ENCODE assay signal across 8 cellular contexts in the genomic region with DNA sequence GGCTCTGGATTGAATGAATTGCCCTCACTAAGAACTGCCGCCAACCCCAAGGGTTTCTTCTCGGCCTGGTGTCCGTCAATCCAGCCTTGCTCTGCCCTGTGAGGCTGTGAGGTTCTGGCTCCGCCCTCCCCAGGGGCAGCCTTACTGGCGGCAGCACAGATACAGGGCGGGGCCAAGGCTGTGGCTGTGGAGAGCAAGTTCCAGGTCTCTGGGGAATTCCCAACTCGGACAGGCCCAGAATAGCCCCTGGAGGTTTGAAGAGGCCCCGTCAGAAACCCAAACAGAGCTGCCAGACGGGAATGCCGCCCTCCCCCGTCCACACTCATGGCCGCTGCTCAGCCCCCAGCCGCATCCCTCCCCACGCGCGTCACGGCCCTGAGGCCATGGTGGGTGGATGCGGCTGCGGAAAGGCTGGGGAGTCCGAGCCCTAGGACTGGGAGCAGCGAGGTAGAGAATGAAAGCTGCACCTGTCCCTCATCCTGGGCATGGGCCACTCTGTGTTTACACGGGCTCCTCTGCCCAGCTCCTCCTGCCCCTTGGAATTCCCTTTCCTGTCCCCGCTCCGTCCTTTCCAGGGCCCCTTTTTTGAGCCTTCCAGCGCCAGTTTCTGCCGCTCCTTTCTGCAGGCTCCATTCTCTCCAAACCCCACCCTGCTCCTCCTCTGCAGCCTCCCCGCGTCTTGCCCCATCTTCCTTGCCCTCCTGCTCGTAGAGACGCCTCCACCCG. TPM values are rescaled to one million over a fixed set of nuclear protein-coding genes. Genes with fewer than 3 reads are reported as not detected.
A peak's percentile ranks its signal among the peaks of the same experiment; 100 is the strongest.
DNase-seq lines count a peak whose midpoint lies in the region; ATAC-seq lines count a peak whose summit lies in the region.

No MANE protein-coding gene starts in this region.

- POLR2A ChIA-PET in CD4-positive, alpha-beta memory T cell (lab: Charles Lee; ENCODE audit: partially characterized antibody): interaction anchor here (1.1 to 24.0 kb wide), 9 partner anchors 11 to 255 kb away, joined by 4 to 522 read pairs (median 9); partner anchors contain the start of genes ALDOA, C16orf54, KIF22 and MVP

- peak overlapping the region; percentile 80 for H3K27ac ChIP-seq in CD4-positive, alpha-beta memory T cell (ENCODE audit: low read depth, low read length)
- peak overlapping the region; percentile 89 for H3K27ac ChIP-seq in right cardiac atrium (ENCODE audit: low read length)

- H3K36me3 ChIP-seq in CD4-positive, alpha-beta memory T cell (ENCODE audit: insufficient read depth, low read length): peaks cover 8% of the 10 kb centered on the region

- peak overlapping the region; percentile 86 to 95 (median 90) for H3K4me3 Mint-ChIP-seq in CD4-positive, alpha-beta memory T cell

- CTCF ChIA-PET in CD4-positive, alpha-beta memory T cell (lab: Charles Lee; ENCODE audit: partially characterized antibody): interaction anchor here (1.0 to 2.5 kb wide), 3 partner anchors 37 to 109 kb away, joined by 3 to 16 read pairs (median 3); no protein-coding TSS in a partner anchor

- under 1% methylated on average over 31 of the region's 31 CpGs for WGBS in right cardiac atrium

- H3K9me3 ChIP-seq in CD4-positive, alpha-beta memory T cell (ENCODE audit: control insufficient read depth in 1 of 2, low read length in 2 of 2): no peaks in the 10 kb centered on the region
- no peaks in the 10 kb centered on the region for H3K9me3 ChIP-seq in right cardiac atrium (ENCODE audit: control insufficient read depth, low read length)

- H3K4me1 Mint-ChIP-seq in CD4-positive, alpha-beta memory T cell: peaks cover 31 to 80% (median 51%) of the 10 kb centered on the region in 4 donors

- intact Hi-C loops in CD4-positive, alpha-beta memory T cell (cut with micrococcal nuclease): loop anchor here (10.0 kb wide), 1 partner anchor 183 kb away; the partner anchor contains the start of genes HIRIP3 and INO80E
- intact Hi-C loops in right cardiac atrium (cut with DNase I): loop anchor here in 2 of 4 donors (2.0 to 10.0 kb wide), 2 partner anchors 21 to 183 kb away; partner anchors contain the start of genes HIRIP3 (in 1 of the 2), INO80E (in 1 of the 2) and KIF22 (in 1 of the 2)

- peaks cover 8 to 30% of the 10 kb centered on the region in 2 donors for H3K36me3 Mint-ChIP-seq in CD4-positive, alpha-beta memory T cell

- peaks cover 0 to 2% of the 10 kb centered on the region in 2 donors for H3K27me3 Mint-ChIP-seq in CD4-positive, alpha-beta memory T cell

- H3K27ac Mint-ChIP-seq in CD4-positive, alpha-beta memory T cell: peak overlapping the region; percentile 87 to 97 (median 92)

- ATAC-seq in GM21723 (IDR thresholded peaks at IDR 0.05; ENCODE audit: unreplicated experiment): peak; percentile 40
- ATAC-seq in right cardiac atrium: peak; percentile 76 to 79
- ATAC-seq in GM18517 (IDR thresholded peaks at IDR 0.05; ENCODE audit: unreplicated experiment): no peak

- H3K4me3 ChIP-seq in CD4-positive, alpha-beta memory T cell (ENCODE audit: low read length in 2 of 2): peak overlapping the region; percentile 66 to 69
- peak overlapping the region; percentile 44 for H3K4me3 ChIP-seq in right cardiac atrium (ENCODE audit: low read length)

- no peaks in the 10 kb centered on the region for H3K27me3 ChIP-seq in CD4-positive, alpha-beta memory T cell (ENCODE audit: insufficient read depth, low read length)
- H3K27me3 ChIP-seq in right cardiac atrium (ENCODE audit: control insufficient read depth, insufficient read depth): no peaks in the 10 kb centered on the region

- peaks cover 64% of the 10 kb centered on the region for H3K4me1 ChIP-seq in CD4-positive, alpha-beta memory T cell (ENCODE audit: insufficient read depth, low read length)
- peaks cover 2% of the 10 kb centered on the region for H3K4me1 ChIP-seq in right cardiac atrium (ENCODE audit: control insufficient read depth, insufficient read depth, low read length)

- peaks cover 0 to 2% (median 0%) of the 10 kb centered on the region in 8 donors for H3K9me3 Mint-ChIP-seq in CD4-positive, alpha-beta memory T cell

- peak; percentile 52 to 84 (median 56) for DNase-seq in CD4-positive, alpha-beta memory T cell
- DNase-seq in NCI-H1092 (lab: John Stamatoyannopoulos, UW): peak; percentile 84
- peak; percentile 94 to 96 for DNase-seq in SW 1271 (lab: John Stamatoyannopoulos, UW)
- DNase-seq in astrocyte of the hippocampus (ENCODE audit: low read depth, low spot score): peak; percentile 99
- peak; percentile 98 to 99 (median 98) for DNase-seq in right cardiac atrium
- DNase-seq in pons (ENCODE audit: low spot score): peak; percentile 96

RNA-seq across cellular contexts. Expression of gene PRRT2, which starts 0.7 kb away (rescaled TPM):
- 1 to 10 TPM; 6.3 to 6.9 TPM for total RNA-seq in CD4-positive, alpha-beta memory T cell
- under 1 TPM; 0.20 to 0.37 TPM for polyA plus RNA-seq in CD4-positive, alpha-beta memory T cell
- 1 to 10 TPM; 2.5 to 5.0 (median 4.4) TPM for total RNA-seq in right cardiac atrium
- polyA plus RNA-seq in right cardiac atrium: 4.8 TPM

RNA-seq across cellular contexts. Expression of gene PAGR1, which starts 4.6 kb away (rescaled TPM):
- 10 to 100 TPM; 43.7 to 44.9 TPM for total RNA-seq in CD4-positive, alpha-beta memory T cell
- 10 to 100 TPM; 46.0 to 51.1 TPM for polyA plus RNA-seq in CD4-positive, alpha-beta memory T cell
- total RNA-seq in right cardiac atrium: 10 to 100 TPM; 13.7 to 20.3 (median 15.2) TPM
- polyA plus RNA-seq in right cardiac atrium: 33.8 TPM

RNA-seq across cellular contexts. Expression of gene MAZ, which starts 5.0 kb away (rescaled TPM):
- total RNA-seq in CD4-positive, alpha-beta memory T cell: 100 to 1,000 TPM; 258 to 264 TPM
- 10 to 100 TPM; 40.3 to 69.1 TPM for polyA plus RNA-seq in CD4-positive, alpha-beta memory T cell
- 100 to 1,000 TPM in 3 of 4 donors, 10 to 100 TPM in 1; 82.3 to 113 (median 104) TPM for total RNA-seq in right cardiac atrium
- polyA plus RNA-seq in right cardiac atrium: 69.3 TPM

RNA-seq across cellular contexts. Expression of gene MVP, which starts 8.9 kb away (rescaled TPM):
- total RNA-seq in CD4-positive, alpha-beta memory T cell: 100 to 1,000 TPM; 145 to 146 TPM
- polyA plus RNA-seq in CD4-positive, alpha-beta memory T cell: 100 to 1,000 TPM; 172 to 187 TPM
- 10 to 100 TPM; 48.2 to 73.9 (median 64.0) TPM for total RNA-seq in right cardiac atrium
- 50.6 TPM for polyA plus RNA-seq in right cardiac atrium

RNA-seq across cellular contexts. Expression of gene KIF22, which starts 20.8 kb away (rescaled TPM):
- total RNA-seq in CD4-positive, alpha-beta memory T cell: 10 to 100 TPM; 89.4 to 98.6 TPM
- polyA plus RNA-seq in CD4-positive, alpha-beta memory T cell: 10 to 100 TPM; 35.7 to 54.2 TPM
- 10 to 100 TPM; 19.0 to 53.8 (median 41.6) TPM for total RNA-seq in right cardiac atrium
- 89.6 TPM for polyA plus RNA-seq in right cardiac atrium
